In the genomic region with DNA sequence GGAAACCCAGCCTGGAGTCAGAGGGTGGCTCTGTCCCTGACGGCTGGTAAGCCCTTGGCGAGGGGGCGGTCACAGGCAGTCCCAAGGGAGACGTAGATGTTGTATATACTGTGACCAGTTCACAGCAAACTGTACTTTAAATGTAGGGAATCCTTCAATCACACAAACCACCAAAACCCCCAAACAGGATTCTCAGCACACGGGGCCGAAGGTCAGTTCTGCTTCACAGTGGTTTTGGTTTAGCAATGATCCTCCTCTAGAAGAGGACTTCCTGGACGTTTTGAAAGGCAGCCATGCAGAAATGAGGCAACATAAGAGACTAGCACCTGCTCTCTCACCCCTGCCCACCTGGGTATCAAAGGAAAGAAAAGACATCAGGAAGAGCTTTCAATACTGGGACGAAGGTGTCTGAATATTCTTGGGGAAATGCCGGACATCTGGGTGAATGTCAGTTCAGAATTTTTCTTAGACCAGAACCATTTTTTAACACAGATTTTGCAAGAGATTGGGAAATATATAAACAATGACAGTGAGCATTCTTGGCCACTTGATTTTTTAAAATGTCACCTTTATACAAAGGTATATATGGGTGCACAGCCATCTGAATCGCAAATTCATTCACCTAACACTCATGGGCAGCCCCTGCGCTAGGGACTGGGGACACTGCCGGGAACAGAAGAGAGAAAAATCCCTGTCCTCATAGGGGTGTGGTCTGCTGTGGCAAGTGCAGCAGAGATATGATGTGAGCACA, we compare ENCODE assay signal across 19 cellular contexts.
A peak's percentile ranks its signal among the peaks of the same experiment; 100 is the strongest.
DNase-seq lines count a peak whose midpoint lies in the region; ATAC-seq and TF ChIP-seq lines count a peak whose summit lies in the region.
"Had no signal": no experiment of that assay in that cellular context is flagged by ENCODE, and none has a peak within 500 bp of the region (broad histone marks: within the 10 kb centered on the region; RNA-seq: fewer than 3 reads in every experiment).

No MANE protein-coding gene starts in this region.

- TF ChIP-seq CTCF in NB4 (IDR thresholded peaks at IDR 0.05; ENCODE audit: low read depth, low read length) (no peak), choroid plexus epithelial cell (conservative IDR thresholded peaks at IDR 0.05; ENCODE audit: low read depth, low read length) (no peak), upper lobe of left lung (IDR thresholded peaks at IDR 0.05) (no peak)

- ATAC-seq in upper lobe of left lung (ENCODE audit: low FRiP score in 2 of 2), result peak in 1 of 2 donors; percentile 13
- ATAC-seq: A549; left colon; natural killer cell treated with Interleukin-12 subunit alpha and Interleukin-12 subunit beta and Interleukin-15 and Interleukin-18, amount 100 ng/mL, for 72 hours had no signal

- no peaks in the 10 kb centered on the region for H3K27me3 ChIP-seq in upper lobe of left lung
- H3K27me3 ChIP-seq: right atrium auricular region had no signal

- TF ChIP-seq EP300 in upper lobe of left lung (IDR thresholded peaks at IDR 0.05), result no peak

- peaks cover 0 to 5% (median 2%) of the 10 kb centered on the region in 4 donors for H3K4me1 ChIP-seq in upper lobe of left lung
- H3K4me1 ChIP-seq: A549 had no signal

- peak overlapping the region; percentile 43 to 82 (median 74) for H3K27ac ChIP-seq in upper lobe of left lung
- H3K27ac ChIP-seq: A549, right atrium auricular region had no signal

- H3K4me3 ChIP-seq in NB4 (ENCODE audit: low read depth, low read length) (no peak overlapping the region), choroid plexus epithelial cell (ENCODE audit: low read depth, low read length) (no peak overlapping the region), upper lobe of left lung (no peak overlapping the region)
- H3K4me3 ChIP-seq: A549, HAP-1, right atrium auricular region had no signal

- H3K9me3 ChIP-seq in upper lobe of left lung, result no peaks in the 10 kb centered on the region
- H3K9me3 ChIP-seq: A549, HAP-1, right atrium auricular region had no signal

- DNase-seq in SIG-M5 treated with dmso at 0.1 percent for 504 hours (lab: John Stamatoyannopoulos, UW; ENCODE audit: unreplicated experiment) (peak; percentile 60), SIG-M5 (lab: John Stamatoyannopoulos, UW) (no peak), NB4 (ENCODE audit: low read depth) (peak; percentile 83), choroid plexus epithelial cell (ENCODE audit: low read depth) (peak; percentile 88), upper lobe of left lung (peak in 1 of 2 donors; percentile 49), pons (ENCODE audit: low spot score) (no peak), AG08396 (ENCODE audit: low spot score) (no peak)
- no peak for DNase-seq in activated CD4-positive, CD25-positive, alpha-beta regulatory T cell (lab: John Stamatoyannopoulos, UW)
- DNase-seq: activated CD8-positive, alpha-beta memory T cell treated with anti-CD3 and anti-CD28 coated beads for 24 hours; activated gamma-delta T cell; hypothalamus; left colon; NCI-H1694; NCI-H82; stimulated activated CD8-positive, alpha-beta memory T cell treated with anti-CD3 and anti-CD28 coated beads, Interleukin-4, amount 100 ng/mL, for 48 hours had no signal

- WGBS in upper lobe of left lung, 2 donors, result 66 to 75% methylated on average over 12 of the region's 12 CpGs

- no peak for TF ChIP-seq POLR2A in NB4 (IDR thresholded peaks at IDR 0.05; ENCODE audit: extremely low read depth, insufficient read length)
- no peak for TF ChIP-seq POLR2A in upper lobe of left lung (IDR thresholded peaks at IDR 0.05)

- peaks cover 0 to 20% (median 0%) of the 10 kb centered on the region in 4 donors for H3K36me3 ChIP-seq in upper lobe of left lung
- H3K36me3 ChIP-seq: HAP-1 had no signal

Comparison
In these comparisons a context has a peak if more than half of its experiments do, and no peak if none do; other contexts are left out.
1. DNase-seq: peak in SIG-M5 treated with dmso at 0.1 percent for 504 hours (single experiment), NB4 (single experiment) and choroid plexus epithelial cell (single experiment); none in SIG-M5 (single experiment), pons (single experiment), AG08396 (single experiment) and activated CD4-positive, CD25-positive, alpha-beta regulatory T cell (0 of 4).